ENCODE assay signal across 7 cellular contexts in the genomic region with DNA sequence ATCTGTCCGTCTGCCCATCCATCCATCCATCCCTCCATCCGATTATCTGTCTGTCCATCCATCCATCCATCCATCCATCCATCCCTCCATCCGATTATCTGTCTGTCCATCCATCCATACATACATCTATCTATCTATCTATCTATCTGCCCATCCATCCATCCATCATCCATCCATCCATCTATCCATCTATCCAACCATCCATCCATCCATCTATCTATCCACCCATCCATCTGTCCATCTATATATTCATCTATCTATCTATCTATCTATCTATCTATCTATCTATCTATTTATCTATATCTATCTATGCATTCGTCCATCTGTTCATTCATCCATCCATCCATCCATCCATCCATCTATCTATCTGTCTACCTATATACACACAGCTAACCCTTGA.
"Had no signal": no experiment of that assay in that cellular context is flagged by ENCODE, and none has a peak within 500 bp of the region (broad histone marks: within the 10 kb centered on the region; RNA-seq: fewer than 3 reads in every experiment).

No MANE protein-coding gene starts in this region.

- H3K36me3 Mint-ChIP-seq: IgD-negative memory B cell had no signal

- FAIRE-seq: HepG2, HTR-8/SVneo had no signal

- H3K4me3 Mint-ChIP-seq: IgD-negative memory B cell had no signal

- ATAC-seq: HepG2 had no signal

- H3K27me3 Mint-ChIP-seq: IgD-negative memory B cell had no signal

- H3K27ac Mint-ChIP-seq: IgD-negative memory B cell had no signal

- H3K4me2 ChIP-seq: KMS-11 had no signal

- H3K4me1 Mint-ChIP-seq: IgD-negative memory B cell had no signal

- DNase-seq: KBM-7, KG1 had no signal

- H3K27ac ChIP-seq: HL-60, KMS-11 had no signal

- H3K9ac ChIP-seq: KMS-11 had no signal
